ENCODE assay signal across 8 cellular contexts in the genomic region with DNA sequence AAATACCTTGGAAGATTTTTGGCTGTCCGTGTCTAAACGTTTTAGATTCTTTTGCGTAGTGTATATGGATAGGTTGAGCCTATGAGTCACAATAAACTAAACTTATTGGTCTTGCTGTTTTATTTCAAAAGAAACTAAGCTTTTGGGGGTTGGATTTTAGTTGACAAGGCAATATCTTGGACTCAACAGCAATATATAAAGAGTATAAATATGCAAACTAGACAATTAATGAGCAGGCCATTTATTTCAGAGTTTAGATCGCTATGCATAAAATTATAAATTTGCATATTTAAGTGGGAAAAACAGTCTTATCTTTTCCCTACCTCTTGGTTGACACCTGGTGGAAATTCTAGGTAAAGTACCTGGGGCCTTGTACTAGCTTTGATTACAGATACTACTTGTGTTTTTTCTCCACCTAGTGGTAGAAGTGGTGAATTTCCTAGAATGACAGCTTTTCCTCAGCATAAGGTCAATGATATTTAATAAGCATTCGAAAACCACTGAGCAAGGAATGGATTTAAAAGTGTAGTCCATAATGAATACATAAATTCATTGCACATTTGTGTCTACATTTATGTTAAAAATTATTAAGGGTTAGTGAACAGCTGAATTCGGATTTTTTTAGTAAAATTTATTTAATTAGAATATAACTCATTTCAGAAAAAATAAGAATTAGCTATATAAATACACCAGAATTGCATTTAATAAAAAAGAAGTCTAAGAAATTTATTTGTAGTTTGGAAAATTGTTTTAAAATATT. TPM values are rescaled to one million over a fixed set of nuclear protein-coding genes. Genes with fewer than 3 reads are reported as not detected.
A peak's percentile ranks its signal among the peaks of the same experiment; 100 is the strongest.
DNase-seq lines count a peak whose midpoint lies in the region; ATAC-seq, FAIRE-seq and TF ChIP-seq lines count a peak whose summit lies in the region.

No MANE protein-coding gene starts in this region.

- H3K4me1 ChIP-seq in HAP-1 = peaks cover 7% of the 10 kb centered on the region
- no peaks in the 10 kb centered on the region for H3K4me1 ChIP-seq in SJCRH30
- no peaks in the 10 kb centered on the region; the same call in 1 of the 2 replicates for H3K4me1 ChIP-seq in HepG2 (ENCODE audit: insufficient read depth, low read length)

- POLR2A ChIA-PET in HepG2 (lab: Yijun Ruan, JAX) = interaction anchor here (1.0 to 2.2 kb wide), 3 partner anchors 157 to 519 kb away, joined by 3 to 9 read pairs (median 3); no protein-coding TSS in a partner anchor

- H3K79me2 ChIP-seq in HepG2 (ENCODE audit: insufficient read depth, low read length) = peaks cover 27% of the 10 kb centered on the region

- H3K4me2 ChIP-seq in HepG2 (ENCODE audit: low read depth, low read length) = peak overlapping the region; percentile 92

- peaks cover 31% of the 10 kb centered on the region for H3K36me3 Mint-ChIP-seq in activated T-cell treated with anti-CD3 and anti-CD28 coated beads, Interleukin-2, amount 50 U/mL, for 24 hours (ENCODE audit: low read depth)

- peak overlapping the region; percentile 99 for H3K27ac Mint-ChIP-seq in activated T-cell treated with anti-CD3 and anti-CD28 coated beads, Interleukin-2, amount 50 U/mL, for 24 hours

- TF ChIP-seq RAD21 in HepG2 (CRISPR knock-in tag; IDR thresholded peaks at IDR 0.05) = peak; percentile 90

- H4K20me1 ChIP-seq in HepG2 (ENCODE audit: insufficient read depth, low read length) = peaks cover 12% of the 10 kb centered on the region; the same call in 1 of the 2 replicates

- H3K4me1 Mint-ChIP-seq in activated T-cell treated with anti-CD3 and anti-CD28 coated beads, Interleukin-2, amount 50 U/mL, for 24 hours (ENCODE audit: low read depth) = peaks cover 21% of the 10 kb centered on the region

- ATAC-seq in HepG2 = no peak

- peak overlapping the region; percentile 79 for H2AFZ ChIP-seq in HepG2 (ENCODE audit: low read length)

- peak overlapping the region; percentile 74; the same call in 1 of the 2 replicates for H3K9ac ChIP-seq in HepG2 (ENCODE audit: insufficient read depth, low read depth, low read length)

- TF ChIP-seq POLR2A in HepG2 (IDR thresholded peaks at IDR 0.05; ENCODE audit: insufficient read depth in 1 of 2, low read depth in 2 of 2, low read length in 2 of 2) = no peak

- WGBS in HepG2 (ENCODE audit: low lambda C conversion rate) = under 1% methylated on average over 6 of the region's 6 CpGs

- peak overlapping the region; percentile 93 for H3K4me3 Mint-ChIP-seq in activated T-cell treated with anti-CD3 and anti-CD28 coated beads, Interleukin-2, amount 50 U/mL, for 24 hours

- peak; percentile 61 for FAIRE-seq in HepG2 (lab: Jason Lieb, UNC)

- no TSS peak for BruUV-seq in HepG2 (replicated peaks; lab: Mats Ljungman, UMichigan)

- no peaks in the 10 kb centered on the region for H3K9me3 Mint-ChIP-seq in activated T-cell treated with anti-CD3 and anti-CD28 coated beads, Interleukin-2, amount 50 U/mL, for 24 hours

- H3K9me3 ChIP-seq in HAP-1 (no peaks in the 10 kb centered on the region), SJCRH30 (replicated peaks) (no peaks in the 10 kb centered on the region), HepG2 (ENCODE audit: low read length) (no peaks in the 10 kb centered on the region)

- peak overlapping the region; percentile 63 for H3K4me3 ChIP-seq in HAP-1
- peak overlapping the region; percentile 81 for H3K4me3 ChIP-seq in SJCRH30
- peak overlapping the region; percentile 64 to 78 (median 77); a peak in 5 of 6 replicates for H3K4me3 ChIP-seq in HepG2 (replicated peaks in 1 of 3; ENCODE audit: insufficient read depth in 1 of 3, low read depth in 2 of 3, low read length in 3 of 3)

- TF ChIP-seq EP300 in HepG2 (IDR thresholded peaks at IDR 0.05; ENCODE audit: low read depth in 2 of 2, low read length in 2 of 2) (no peak), HepG2 (CRISPR knock-in tag; IDR thresholded peaks at IDR 0.05; ENCODE audit: borderline replicate concordance) (no peak)

- peak; percentile 91 for TF ChIP-seq CTCF in HepG2 (CRISPR knock-in tag; IDR thresholded peaks at IDR 0.05)

- intact Hi-C loops in HepG2 (cut with micrococcal nuclease; ENCODE audit: unreplicated experiment) = loop anchor here (1.0 to 5.0 kb wide), 7 partner anchors 34 to 913 kb away; partner anchors contain the start of genes MBLAC2 and POLR3G

- H3K36me3 ChIP-seq in HAP-1 (replicated peaks) = peaks cover 11% of the 10 kb centered on the region; the same call in 1 of the 2 replicates
- H3K36me3 ChIP-seq in SJCRH30 = no peaks in the 10 kb centered on the region
- H3K36me3 ChIP-seq in HepG2 (replicated peaks in 1 of 2; ENCODE audit: control insufficient read depth in 1 of 2, insufficient read depth in 2 of 2, low read length in 2 of 2) = no peaks in the 10 kb centered on the region

- H3K27me3 ChIP-seq in HAP-1 (ENCODE audit: low read depth) = no peaks in the 10 kb centered on the region
- no peaks in the 10 kb centered on the region for H3K27me3 ChIP-seq in SJCRH30
- no peaks in the 10 kb centered on the region; a peak in 2 of 5 replicates for H3K27me3 ChIP-seq in HepG2 (ENCODE audit: control insufficient read depth in 1 of 2, insufficient read depth in 2 of 2, low read length in 2 of 2)

- CTCF ChIA-PET in HepG2 (lab: Yijun Ruan, JAX; ENCODE audit: low intra/inter-chr PET ratio, low total read pairs) = interaction anchor here (1.0 to 3.6 kb wide), 10 partner anchors 11 to 523 kb away, joined by 3 to 82 read pairs (median 7); no protein-coding TSS in a partner anchor

- DNase-seq in activated T-cell treated with anti-CD3 and anti-CD28 coated beads, Interleukin-2, amount 50 U/mL, for 24 hours = no peak
- DNase-seq in activated T-cell treated with anti-CD3 and anti-CD28 coated beads, Interleukin-2, amount 50 U/mL, for 48 hours = no peak
- peak; percentile 64 to 86 for DNase-seq in HAP-1 (ENCODE audit: low spot score in 2 of 2)
- peak; percentile 82 for DNase-seq in NCI-H1092 (lab: John Stamatoyannopoulos, UW)
- peak; percentile 66 to 92 for DNase-seq in SJCRH30
- DNase-seq in cerebellum (ENCODE audit: low spot score) = peak; percentile 89
- peak; percentile 90 for DNase-seq in HepG2 (ENCODE audit: low spot score)
- DNase-seq in superior temporal gyrus (ENCODE audit: extremely low spot score) = peak; percentile 98

- in situ Hi-C loops in HAP-1 (cut with MboI; ENCODE audit: low sequenced_read_pairs) (loop anchor here (10.0 kb wide), 2 partner anchors 280 to 520 kb away; no protein-coding TSS in a partner anchor), HepG2 (cut with HindIII; ENCODE audit: extremely low pct_ligation_motif_present, low pct_unique_long_range_greater_than_20kb) (loop anchor here (5.0 to 10.0 kb wide), 4 partner anchors 163 to 518 kb away; no protein-coding TSS in a partner anchor)

- no peak overlapping the region; the same call in 1 of the 2 replicates for H3K27ac ChIP-seq in SJCRH30
- H3K27ac ChIP-seq in HepG2 (ENCODE audit: extremely low read length, insufficient read depth, low read length) = peak overlapping the region; percentile 94

- no peaks in the 10 kb centered on the region for H3K27me3 Mint-ChIP-seq in activated T-cell treated with anti-CD3 and anti-CD28 coated beads, Interleukin-2, amount 50 U/mL, for 24 hours

TF ChIP-seq in HepG2, 621 proteins besides CTCF, POLR2A, EP300 and RAD21 (continues in another document):
- TF ChIP-seq KDM6A (CRISPR knock-in tag; IDR thresholded peaks at IDR 0.05; ENCODE audit: low read depth) (no peak), ZNF138 (CRISPR knock-in tag; IDR thresholded peaks at IDR 0.05; ENCODE audit: low read depth) (no peak), SMAD3 (CRISPR knock-in tag; IDR thresholded peaks at IDR 0.05) (0 out of 2 replicates have a peak, but pooled peaks have one; percentile 22), GZF1 (CRISPR knock-in tag; IDR thresholded peaks at IDR 0.05) (no peak), ZNF7 (CRISPR knock-in tag; IDR thresholded peaks at IDR 0.05) (no peak), HHEX (CRISPR knock-in tag; IDR thresholded peaks at IDR 0.05) (no peak), PHF5A (CRISPR knock-in tag; IDR thresholded peaks at IDR 0.05; ENCODE audit: low read depth, unreplicated experiment) (no peak), SKI (IDR thresholded peaks at IDR 0.05; ENCODE audit: partially characterized antibody) (no peak)

RNA-seq across cellular contexts. Expression of gene ARRDC3, which starts 1.7 kb away (rescaled TPM):
- total RNA-seq in SJCRH30 (2014; rRNA removed; shearing (Covaris generic)) = 27.6 and 33.4 TPM in 2 replicates
- 202 TPM for total RNA-seq in cerebellum
- 12.2 and 24.4 TPM in 2 replicates for total RNA-seq in HepG2 (2016; rRNA removed; fragmentation: Illumina TruSeq; extraction: Trizol)
- total RNA-seq in HepG2 (2016; cell fraction: cytosol; rRNA removed; fragmentation: Illumina TruSeq; extraction: Trizol; ENCODE audit: low read depth) = 7.8 TPM in 2 replicates
- 13.5 and 19.6 TPM in 2 replicates for total RNA-seq in HepG2 (2016; cell fraction: insoluble cytoplasmic fraction; rRNA removed; fragmentation: Illumina TruSeq; extraction: Trizol)
- total RNA-seq in HepG2 (2016; cell fraction: membrane; rRNA removed; fragmentation: Illumina TruSeq; extraction: Trizol) = 11.0 and 11.3 TPM in 2 replicates
- 46.8 and 50.0 TPM in 2 replicates for total RNA-seq in HepG2 (2016; cell fraction: nucleus; rRNA removed; fragmentation: Illumina TruSeq; extraction: Trizol)
- polyA plus RNA-seq in HepG2 (2011; rRNA removed) = 3.4 and 5.9 TPM in 2 replicates
- polyA plus RNA-seq in HepG2 (2011; cell fraction: cytosol; rRNA removed) = 1.0 and 3.5 TPM in 2 replicates
- 4.1 and 6.4 TPM in 2 replicates for polyA plus RNA-seq in HepG2 (2011; cell fraction: nucleus; rRNA removed)
- polyA plus RNA-seq in HepG2 (2012) = 10.9 and 12.8 TPM in 2 replicates
- polyA plus RNA-seq in HepG2 (2016; cell fraction: cytosol; fragmentation: Illumina TruSeq; extraction: Trizol; ENCODE audit: low read depth) = 0.52 and 0.62 TPM in 2 replicates
- 7.6 and 8.4 TPM in 2 replicates for polyA plus RNA-seq in HepG2 (2016; cell fraction: insoluble cytoplasmic fraction; fragmentation: Illumina TruSeq; extraction: Trizol; ENCODE audit: low read depth)
- 2.1 and 2.7 TPM in 2 replicates for polyA plus RNA-seq in HepG2 (2016; cell fraction: membrane; fragmentation: Illumina TruSeq; extraction: Trizol; ENCODE audit: low read depth)
- 35.7 and 39.1 TPM in 2 replicates for polyA plus RNA-seq in HepG2 (2016; cell fraction: nucleus; fragmentation: Illumina TruSeq; extraction: Trizol; ENCODE audit: insufficient read depth, low read depth)
- 10.6 and 28.7 TPM in 2 replicates for polyA minus RNA-seq in HepG2 (2011; rRNA and poly(A)+ RNA removed; ENCODE audit: low replicate concordance)
- polyA minus RNA-seq in HepG2 (2011; cell fraction: cytosol; rRNA and poly(A)+ RNA removed) = 9.8 and 22.2 TPM in 2 replicates
- 15.3 and 23.9 TPM in 2 replicates for polyA minus RNA-seq in HepG2 (2011; cell fraction: nucleus; rRNA and poly(A)+ RNA removed)

Comparison
In these comparisons a context has a peak if more than half of its experiments do, and no peak if none do; other contexts are left out.
1. DNase-seq: peak in HAP-1 (2 of 2), NCI-H1092 (single experiment), SJCRH30 (2 of 2), cerebellum (single experiment), HepG2 (single experiment) and superior temporal gyrus (single experiment); none in activated T-cell treated with anti-CD3 and anti-CD28 coated beads, Interleukin-2, amount 50 U/mL, for 24 hours (single experiment) and activated T-cell treated with anti-CD3 and anti-CD28 coated beads, Interleukin-2, amount 50 U/mL, for 48 hours (0 of 2).
2. Peak in every context shown above with its lines, with median percentiles within 50 percentile points of each other: H3K4me3 ChIP-seq.